1 cellular context compared by ENCODE assay signal in genomic region chr11:75524576-75525432, GRCh38.
TF ChIP-seq lines count a peak whose summit lies in the region.

No MANE protein-coding gene starts in this region.

TF ChIP-seq in HepG2, 621 proteins besides CTCF, POLR2A, EP300 and RAD21 (continued from another document):
- TF ChIP-seq, protein P1, sequence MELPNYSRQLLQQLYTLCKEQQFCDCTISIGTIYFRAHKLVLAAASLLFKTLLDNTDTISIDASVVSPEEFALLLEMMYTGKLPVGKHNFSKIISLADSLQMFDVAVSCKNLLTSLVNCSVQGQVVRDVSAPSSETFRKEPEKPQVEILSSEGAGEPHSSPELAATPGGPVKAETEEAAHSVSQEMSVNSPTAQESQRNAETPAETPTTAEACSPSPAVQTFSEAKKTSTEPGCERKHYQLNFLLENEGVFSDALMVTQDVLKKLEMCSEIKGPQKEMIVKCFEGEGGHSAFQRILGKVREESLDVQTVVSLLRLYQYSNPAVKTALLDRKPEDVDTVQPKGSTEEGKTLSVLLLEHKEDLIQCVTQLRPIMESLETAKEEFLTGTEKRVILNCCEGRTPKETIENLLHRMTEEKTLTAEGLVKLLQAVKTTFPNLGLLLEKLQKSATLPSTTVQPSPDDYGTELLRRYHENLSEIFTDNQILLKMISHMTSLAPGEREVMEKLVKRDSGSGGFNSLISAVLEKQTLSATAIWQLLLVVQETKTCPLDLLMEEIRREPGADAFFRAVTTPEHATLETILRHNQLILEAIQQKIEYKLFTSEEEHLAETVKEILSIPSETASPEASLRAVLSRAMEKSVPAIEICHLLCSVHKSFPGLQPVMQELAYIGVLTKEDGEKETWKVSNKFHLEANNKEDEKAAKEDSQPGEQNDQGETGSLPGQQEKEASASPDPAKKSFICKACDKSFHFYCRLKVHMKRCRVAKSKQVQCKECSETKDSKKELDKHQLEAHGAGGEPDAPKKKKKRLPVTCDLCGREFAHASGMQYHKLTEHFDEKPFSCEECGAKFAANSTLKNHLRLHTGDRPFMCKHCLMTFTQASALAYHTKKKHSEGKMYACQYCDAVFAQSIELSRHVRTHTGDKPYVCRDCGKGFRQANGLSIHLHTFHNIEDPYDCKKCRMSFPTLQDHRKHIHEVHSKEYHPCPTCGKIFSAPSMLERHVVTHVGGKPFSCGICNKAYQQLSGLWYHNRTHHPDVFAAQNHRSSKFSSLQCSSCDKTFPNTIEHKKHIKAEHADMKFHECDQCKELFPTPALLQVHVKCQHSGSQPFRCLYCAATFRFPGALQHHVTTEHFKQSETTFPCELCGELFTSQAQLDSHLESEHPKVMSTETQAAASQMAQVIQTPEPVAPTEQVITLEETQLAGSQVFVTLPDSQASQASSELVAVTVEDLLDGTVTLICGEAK (IDR thresholded peaks at IDR 0.05): no peak
- TF ChIP-seq, protein P1 (CRISPR knock-in tag; IDR thresholded peaks at IDR 0.05): 0 out of 2 replicates have a peak, but pooled peaks have one; percentile 36
- TF ChIP-seq ZNF225 (CRISPR knock-in tag; IDR thresholded peaks at IDR 0.05): 0 out of 2 replicates have a peak, but pooled peaks have one; percentile 32
- TF ChIP-seq EZH2 (conservative IDR thresholded peaks at IDR 0.05; ENCODE audit: low read depth, low read length): no peak
- peak; percentile 52; the same call in 1 of the 2 replicates for TF ChIP-seq ZFP91 (CRISPR knock-in tag; IDR thresholded peaks at IDR 0.05; ENCODE audit: borderline replicate concordance)
